In the genomic region with DNA sequence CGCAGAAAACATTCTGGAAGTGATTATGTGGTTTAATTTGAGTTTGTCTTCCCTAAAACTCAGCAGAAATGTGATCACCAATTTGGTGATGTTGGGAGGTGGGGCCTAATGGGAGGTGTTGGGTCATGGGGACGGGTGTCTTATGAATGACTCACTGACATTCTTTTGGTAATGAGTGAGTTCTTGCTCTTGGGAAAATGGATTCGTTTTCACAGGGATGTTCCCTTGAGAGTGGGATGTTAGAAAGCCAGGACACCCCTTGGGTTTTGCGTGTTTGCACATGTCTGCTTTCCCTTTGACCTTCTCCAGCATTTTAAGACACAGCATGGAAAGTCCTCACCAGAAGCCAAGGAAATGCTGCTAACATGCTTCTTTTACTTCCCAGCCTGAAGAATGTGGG, we compare ENCODE assay signal across 12 cellular contexts.
DNase-seq lines count a peak whose midpoint lies in the region; ATAC-seq and TF ChIP-seq lines count a peak whose summit lies in the region.
"Had no signal": no experiment of that assay in that cellular context is flagged by ENCODE, and none has a peak within 500 bp of the region (broad histone marks: within the 10 kb centered on the region; RNA-seq: fewer than 3 reads in every experiment).

No MANE protein-coding gene starts in this region.

- no peak overlapping the region for H3K4me2 ChIP-seq in hepatocyte
- H3K4me2 ChIP-seq: BLaER1 treated with 17β-estradiol and CSF1 and Interleukin-3, amounts not matched to agents 10 nM and 100 nM had no signal

- H3K36me3 ChIP-seq in kidney epithelial cell (ENCODE audit: control insufficient read depth, insufficient read depth, low read length): no peaks in the 10 kb centered on the region
- H3K36me3 ChIP-seq in hepatocyte (replicated peaks; ENCODE audit: insufficient read depth, low read depth): no peaks in the 10 kb centered on the region
- H3K36me3 ChIP-seq: BLaER1 treated with 17β-estradiol and CSF1 and Interleukin-3, amounts not matched to agents 10 nM and 100 nM; right lobe of liver had no signal

- POLR2A ChIA-PET in MCF 10A (lab: Yijun Ruan, JAX): no interaction called here

- no peaks in the 10 kb centered on the region for H3K9me2 ChIP-seq in hepatocyte (replicated peaks; ENCODE audit: insufficient read depth)

- intact Hi-C loops in MCF 10A (cut with micrococcal nuclease): no loop called here

- H3K27me3 ChIP-seq in kidney epithelial cell (ENCODE audit: control insufficient read depth, insufficient read depth, low read length) (peaks cover 2% of the 10 kb centered on the region), hepatocyte (no peaks in the 10 kb centered on the region)
- H3K27me3 ChIP-seq: BLaER1 treated with 17β-estradiol and CSF1 and Interleukin-3, amounts not matched to agents 10 nM and 100 nM; body of pancreas; right lobe of liver had no signal

- no peak overlapping the region for H2AFZ ChIP-seq in hepatocyte

- no peak for ATAC-seq in HG03442 (IDR thresholded peaks at IDR 0.05; ENCODE audit: unreplicated experiment)
- ATAC-seq: body of pancreas, right lobe of liver had no signal

- H3K9me3 Mint-ChIP-seq in MCF 10A (ENCODE audit: unreplicated experiment): no peaks in the 10 kb centered on the region

- TF ChIP-seq CTCF in MCF 10A (IDR thresholded peaks at IDR 0.05; ENCODE audit: unreplicated experiment) (no peak), kidney epithelial cell (IDR thresholded peaks at IDR 0.05; ENCODE audit: insufficient read depth, low read length, poor library complexity, severe bottlenecking) (no peak), hepatocyte (IDR thresholded peaks at IDR 0.05; ENCODE audit: poor library complexity) (no peak)

- H3K4me3 ChIP-seq in kidney epithelial cell (ENCODE audit: low read depth, low read length): no peak overlapping the region
- no peak overlapping the region for H3K4me3 ChIP-seq in hepatocyte
- H3K4me3 ChIP-seq: BLaER1 treated with 17β-estradiol and CSF1 and Interleukin-3, amounts not matched to agents 10 nM and 100 nM; body of pancreas; right lobe of liver had no signal

- H3K9me3 ChIP-seq in hepatocyte (ENCODE audit: low read depth): no peaks in the 10 kb centered on the region
- H3K9me3 ChIP-seq: body of pancreas, right lobe of liver had no signal

- H3K27ac Mint-ChIP-seq in MCF 10A (ENCODE audit: low read depth, unreplicated experiment): peak overlapping the region; percentile 89

- H3K4me1 ChIP-seq in hepatocyte (ENCODE audit: insufficient read depth): no peaks in the 10 kb centered on the region
- H3K4me1 ChIP-seq: BLaER1 treated with 17β-estradiol and CSF1 and Interleukin-3, amounts not matched to agents 10 nM and 100 nM; body of pancreas; right lobe of liver had no signal

- peaks cover 23% of the 10 kb centered on the region for H3K4me1 Mint-ChIP-seq in MCF 10A (ENCODE audit: insufficient read depth, unreplicated experiment)

- no peaks in the 10 kb centered on the region for H3K36me3 Mint-ChIP-seq in MCF 10A (ENCODE audit: insufficient read depth, unreplicated experiment)

- H3K79me2 ChIP-seq in hepatocyte: no peaks in the 10 kb centered on the region

- WGBS in hepatocyte (ENCODE audit: low lambda C conversion rate, missing lambda C conversion rate): 73% methylated on average over 4 of the region's 4 CpGs

- DNase-seq in AG08395 (ENCODE audit: low spot score) (peak; percentile 72), HS-5 (ENCODE audit: low read depth) (peak; percentile 75), MCF 10A (ENCODE audit: unreplicated experiment) (peak; percentile 84), kidney epithelial cell (ENCODE audit: low read depth) (peak; percentile 43), hepatocyte (ENCODE audit: low spot score) (no peak), GOT3 (lab: John Stamatoyannopoulos, UW) (no peak), NAMALWA (ENCODE audit: low spot score) (no peak)
- DNase-seq: NCI-H1048, right lobe of liver had no signal

- no TSS peak for BruUV-seq in MCF 10A (replicated peaks; lab: Mats Ljungman, UMichigan)

- peak overlapping the region; percentile 13 for H3K4me3 Mint-ChIP-seq in MCF 10A (ENCODE audit: unreplicated experiment)

- no peaks in the 10 kb centered on the region for H4K20me1 ChIP-seq in hepatocyte (ENCODE audit: insufficient read depth, poor library complexity, severe bottlenecking)
- H4K20me1 ChIP-seq: BLaER1 treated with 17β-estradiol and CSF1 and Interleukin-3, amounts not matched to agents 10 nM and 100 nM had no signal

- CTCF ChIA-PET in MCF 10A (lab: Yijun Ruan, JAX): no interaction called here

- no peak overlapping the region for H3K27ac ChIP-seq in hepatocyte
- H3K27ac ChIP-seq: BLaER1 treated with 17β-estradiol and CSF1 and Interleukin-3, amounts not matched to agents 10 nM and 100 nM; body of pancreas; right lobe of liver had no signal

- no peaks in the 10 kb centered on the region for H3K27me3 Mint-ChIP-seq in MCF 10A (ENCODE audit: insufficient read depth, unreplicated experiment)

Comparison
In these comparisons a context has a peak if more than half of its experiments do, and no peak if none do; other contexts are left out.
1. DNase-seq: peak in AG08395 (single experiment), HS-5 (single experiment), MCF 10A (single experiment) and kidney epithelial cell (single experiment); none in hepatocyte (single experiment), GOT3 (single experiment) and NAMALWA (single experiment).